18 cellular contexts compared by ENCODE assay signal in genomic region chr5:36891266-36891665, GRCh38. TPM values are rescaled to one million over a fixed set of nuclear protein-coding genes. Genes with fewer than 3 reads are reported as not detected.
DNase-seq lines count a peak whose midpoint lies in the region; ATAC-seq and TF ChIP-seq lines count a peak whose summit lies in the region.
"Had no signal": no experiment of that assay in that cellular context is flagged by ENCODE, and none has a peak within 500 bp of the region (broad histone marks: within the 10 kb centered on the region; RNA-seq: fewer than 3 reads in every experiment).

No MANE protein-coding gene starts in this region.

- H3K4me1 Mint-ChIP-seq in stimulated activated naive CD8-positive, alpha-beta T cell treated with anti-CD3 and anti-CD28 coated beads, Interleukin-15, amount 100 ng/mL, for 72 hours = peaks cover 71% of the 10 kb centered on the region
- H3K4me1 Mint-ChIP-seq in activated T-helper 17 cell treated with anti-CD3 and anti-CD28 coated beads, Interleukin-2, amount 50 U/mL, for 72 hours = peaks cover 56% of the 10 kb centered on the region
- H3K4me1 Mint-ChIP-seq in activated naive CD8-positive, alpha-beta T cell treated with anti-CD3 and anti-CD28 coated beads, Interleukin-2, amount 50 U/mL, for 24 hours = peaks cover 80% of the 10 kb centered on the region
- H3K4me1 Mint-ChIP-seq in progenitor cell of endocrine pancreas (ENCODE audit: low read depth) = peaks cover 10% of the 10 kb centered on the region

- H3K27me3 Mint-ChIP-seq in stimulated activated naive CD8-positive, alpha-beta T cell treated with anti-CD3 and anti-CD28 coated beads, Interleukin-15, amount 100 ng/mL, for 72 hours = no peaks in the 10 kb centered on the region
- H3K27me3 Mint-ChIP-seq in activated T-helper 17 cell treated with anti-CD3 and anti-CD28 coated beads, Interleukin-2, amount 50 U/mL, for 72 hours = no peaks in the 10 kb centered on the region
- no peaks in the 10 kb centered on the region for H3K27me3 Mint-ChIP-seq in activated naive CD8-positive, alpha-beta T cell treated with anti-CD3 and anti-CD28 coated beads, Interleukin-2, amount 50 U/mL, for 24 hours
- H3K27me3 Mint-ChIP-seq in progenitor cell of endocrine pancreas = no peaks in the 10 kb centered on the region
- H3K27me3 Mint-ChIP-seq: CD4-positive, alpha-beta memory T cell had no signal

- H3K9me3 Mint-ChIP-seq in stimulated activated naive CD8-positive, alpha-beta T cell treated with anti-CD3 and anti-CD28 coated beads, Interleukin-15, amount 100 ng/mL, for 72 hours = peaks cover 7 to 11% of the 10 kb centered on the region in 2 donors
- H3K9me3 Mint-ChIP-seq in activated T-helper 17 cell treated with anti-CD3 and anti-CD28 coated beads, Interleukin-2, amount 50 U/mL, for 72 hours = no peaks in the 10 kb centered on the region
- H3K9me3 Mint-ChIP-seq in activated naive CD8-positive, alpha-beta T cell treated with anti-CD3 and anti-CD28 coated beads, Interleukin-2, amount 50 U/mL, for 24 hours = peaks cover 9% of the 10 kb centered on the region
- peaks cover 17% of the 10 kb centered on the region for H3K9me3 Mint-ChIP-seq in progenitor cell of endocrine pancreas (ENCODE audit: low read depth)

- no peak for TF ChIP-seq CTCF in progenitor cell of endocrine pancreas (IDR thresholded peaks at IDR 0.05; ENCODE audit: unreplicated experiment)

- H3K4me3 Mint-ChIP-seq in stimulated activated naive CD8-positive, alpha-beta T cell treated with anti-CD3 and anti-CD28 coated beads, Interleukin-15, amount 100 ng/mL, for 72 hours = no peak overlapping the region
- no peak overlapping the region for H3K4me3 Mint-ChIP-seq in activated T-helper 17 cell treated with anti-CD3 and anti-CD28 coated beads, Interleukin-2, amount 50 U/mL, for 72 hours
- no peak overlapping the region for H3K4me3 Mint-ChIP-seq in activated naive CD8-positive, alpha-beta T cell treated with anti-CD3 and anti-CD28 coated beads, Interleukin-2, amount 50 U/mL, for 24 hours
- H3K4me3 Mint-ChIP-seq in progenitor cell of endocrine pancreas (ENCODE audit: low read depth) = no peak overlapping the region
- H3K4me3 Mint-ChIP-seq: H9 had no signal

- ATAC-seq in stimulated activated naive CD8-positive, alpha-beta T cell treated with anti-CD3 and anti-CD28 coated beads, Interleukin-15, Interleukin-2, amounts not matched to agents 100 U/mL and 50 U/mL, for 24 hours = peak; percentile 53
- no peak for ATAC-seq in stimulated activated naive CD8-positive, alpha-beta T cell treated with anti-CD3 and anti-CD28 coated beads, Interleukin-15, amount 100 ng/mL, for 72 hours
- ATAC-seq in activated T-helper 17 cell treated with anti-CD3 and anti-CD28 coated beads, Interleukin-2, amount 50 U/mL, for 72 hours (replicated peaks) = no peak
- ATAC-seq in activated naive CD8-positive, alpha-beta T cell treated with anti-CD3 and anti-CD28 coated beads, Interleukin-2, amount 50 U/mL, for 24 hours = peak; percentile 60
- ATAC-seq: HCT116 had no signal

- no peak for DNase-seq in stimulated activated naive CD8-positive, alpha-beta T cell treated with anti-CD3 and anti-CD28 coated beads, Interleukin-15, Interleukin-2, amounts not matched to agents 100 U/mL and 50 U/mL, for 24 hours
- no peak for DNase-seq in stimulated activated naive CD8-positive, alpha-beta T cell treated with anti-CD3 and anti-CD28 coated beads, Interleukin-15, amount 100 ng/mL, for 72 hours
- no peak for DNase-seq in activated naive CD8-positive, alpha-beta T cell treated with anti-CD3 and anti-CD28 coated beads, Interleukin-2, amount 50 U/mL, for 24 hours
- no peak for DNase-seq in progenitor cell of endocrine pancreas (ENCODE audit: low spot score, unreplicated experiment)
- DNase-seq in NCI-H526 treated with DMSO at 0.1 percent for 48 hours (lab: John Stamatoyannopoulos, UW) = no peak
- DNase-seq in activated CD8-positive, alpha-beta memory T cell treated with anti-CD3 and anti-CD28 coated beads, Interleukin-2, amount 50 U/mL, for 48 hours = no peak
- no peak for DNase-seq in GM19238 (ENCODE audit: insufficient read length, low spot score)
- DNase-seq: C1 segment of cervical spinal cord; Calu3; CD4-positive, alpha-beta memory T cell; COR-L47; DMS53; DMS79 treated with DMSO at 0.1 percent for 48 hours; GF-D8; GM23248; H9 had no signal

- H3K27ac Mint-ChIP-seq in stimulated activated naive CD8-positive, alpha-beta T cell treated with anti-CD3 and anti-CD28 coated beads, Interleukin-15, amount 100 ng/mL, for 72 hours = no peak overlapping the region
- peak overlapping the region; percentile 1 for H3K27ac Mint-ChIP-seq in activated T-helper 17 cell treated with anti-CD3 and anti-CD28 coated beads, Interleukin-2, amount 50 U/mL, for 72 hours
- H3K27ac Mint-ChIP-seq in activated naive CD8-positive, alpha-beta T cell treated with anti-CD3 and anti-CD28 coated beads, Interleukin-2, amount 50 U/mL, for 24 hours = peak overlapping the region; percentile 13
- H3K27ac Mint-ChIP-seq in progenitor cell of endocrine pancreas = peak overlapping the region; percentile 63

- peaks cover 22% of the 10 kb centered on the region for H3K36me3 Mint-ChIP-seq in activated T-helper 17 cell treated with anti-CD3 and anti-CD28 coated beads, Interleukin-2, amount 50 U/mL, for 72 hours (ENCODE audit: low read depth)
- H3K36me3 Mint-ChIP-seq in activated naive CD8-positive, alpha-beta T cell treated with anti-CD3 and anti-CD28 coated beads, Interleukin-2, amount 50 U/mL, for 24 hours (ENCODE audit: low read depth) = peaks cover 18% of the 10 kb centered on the region
- H3K36me3 Mint-ChIP-seq in progenitor cell of endocrine pancreas (ENCODE audit: insufficient read depth) = peaks cover 22% of the 10 kb centered on the region

RNA-seq across cellular contexts. Expression of gene NIPBL, which starts 14.7 kb away (rescaled TPM):
- total RNA-seq in activated T-helper 17 cell treated with anti-CD3 and anti-CD28 coated beads, Interleukin-2, amount 50 U/mL, for 72 hours = 10 to 100 TPM; 48.3 to 50.9 TPM
- total RNA-seq in progenitor cell of endocrine pancreas = 85.6 and 88.0 TPM in 2 replicates

Comparison
In these comparisons a context has a peak if more than half of its experiments do, and no peak if none do; other contexts are left out.
1. ATAC-seq: peak in stimulated activated naive CD8-positive, alpha-beta T cell treated with anti-CD3 and anti-CD28 coated beads, Interleukin-15, Interleukin-2, amounts not matched to agents 100 U/mL and 50 U/mL, for 24 hours (single experiment) and activated naive CD8-positive, alpha-beta T cell treated with anti-CD3 and anti-CD28 coated beads, Interleukin-2, amount 50 U/mL, for 24 hours (single experiment); none in stimulated activated naive CD8-positive, alpha-beta T cell treated with anti-CD3 and anti-CD28 coated beads, Interleukin-15, amount 100 ng/mL, for 72 hours (single experiment) and activated T-helper 17 cell treated with anti-CD3 and anti-CD28 coated beads, Interleukin-2, amount 50 U/mL, for 72 hours (single experiment).
2. H3K27ac Mint-ChIP-seq: peak in activated T-helper 17 cell treated with anti-CD3 and anti-CD28 coated beads, Interleukin-2, amount 50 U/mL, for 72 hours (single experiment), activated naive CD8-positive, alpha-beta T cell treated with anti-CD3 and anti-CD28 coated beads, Interleukin-2, amount 50 U/mL, for 24 hours (single experiment) and progenitor cell of endocrine pancreas (single experiment); none in stimulated activated naive CD8-positive, alpha-beta T cell treated with anti-CD3 and anti-CD28 coated beads, Interleukin-15, amount 100 ng/mL, for 72 hours (0 of 2).